1 cellular context compared by ENCODE assay signal in the genomic region with DNA sequence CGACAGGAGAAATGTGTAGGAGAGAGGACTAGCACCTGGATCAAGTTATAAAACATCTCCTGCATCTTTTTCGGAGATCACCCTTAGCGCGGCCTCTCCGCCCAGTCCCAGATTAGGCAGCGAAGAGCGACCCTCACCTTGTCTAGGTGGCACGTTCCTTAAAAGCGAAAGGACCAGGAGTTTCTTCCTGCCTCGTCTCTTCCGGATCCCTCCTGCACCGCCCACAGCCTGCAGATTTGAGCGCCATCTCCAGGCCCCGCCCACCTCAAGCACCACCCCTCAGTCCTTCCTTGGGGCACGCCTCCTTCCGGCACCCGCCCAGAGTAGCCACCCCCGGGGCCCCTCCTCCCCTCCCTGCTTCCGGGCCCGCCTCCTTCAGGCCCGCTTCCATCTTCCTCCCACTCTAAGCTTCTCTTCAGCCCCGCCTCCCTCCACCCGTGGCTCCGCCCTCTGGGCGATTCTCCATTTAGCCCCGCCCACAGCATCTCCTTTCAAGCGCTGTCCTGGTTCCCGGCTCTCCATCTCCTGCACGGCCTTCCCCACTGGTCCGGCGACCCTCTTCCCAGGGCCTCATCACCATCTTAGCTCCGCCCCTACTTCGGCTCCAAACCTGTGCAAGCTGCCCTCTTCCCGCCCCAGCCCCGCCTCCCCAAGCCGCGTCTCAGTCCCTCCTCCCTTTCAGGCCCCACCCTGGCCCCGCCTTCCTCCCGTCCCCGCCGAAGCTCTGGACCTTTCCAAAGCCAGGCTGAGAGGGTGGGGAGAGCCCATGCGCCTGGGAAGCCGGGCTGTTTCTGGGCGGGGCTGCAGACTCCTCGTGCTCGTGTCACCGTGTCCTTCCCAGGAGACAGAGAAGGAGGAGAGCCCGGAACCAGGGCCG.
TF ChIP-seq lines count a peak whose summit lies in the region.

No MANE protein-coding gene starts in this region.

TF ChIP-seq in HepG2, 621 proteins besides CTCF, POLR2A, EP300 and RAD21 (continued from another document and continues in another):
- TF ChIP-seq, protein P1, sequence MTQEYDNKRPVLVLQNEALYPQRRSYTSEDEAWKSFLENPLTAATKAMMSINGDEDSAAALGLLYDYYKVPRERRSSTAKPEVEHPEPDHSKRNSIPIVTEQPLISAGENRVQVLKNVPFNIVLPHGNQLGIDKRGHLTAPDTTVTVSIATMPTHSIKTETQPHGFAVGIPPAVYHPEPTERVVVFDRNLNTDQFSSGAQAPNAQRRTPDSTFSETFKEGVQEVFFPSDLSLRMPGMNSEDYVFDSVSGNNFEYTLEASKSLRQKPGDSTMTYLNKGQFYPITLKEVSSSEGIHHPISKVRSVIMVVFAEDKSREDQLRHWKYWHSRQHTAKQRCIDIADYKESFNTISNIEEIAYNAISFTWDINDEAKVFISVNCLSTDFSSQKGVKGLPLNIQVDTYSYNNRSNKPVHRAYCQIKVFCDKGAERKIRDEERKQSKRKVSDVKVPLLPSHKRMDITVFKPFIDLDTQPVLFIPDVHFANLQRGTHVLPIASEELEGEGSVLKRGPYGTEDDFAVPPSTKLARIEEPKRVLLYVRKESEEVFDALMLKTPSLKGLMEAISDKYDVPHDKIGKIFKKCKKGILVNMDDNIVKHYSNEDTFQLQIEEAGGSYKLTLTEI (CRISPR knock-in tag; conservative IDR thresholded peaks at IDR 0.05) = no peak
- TF ChIP-seq, protein P2, sequence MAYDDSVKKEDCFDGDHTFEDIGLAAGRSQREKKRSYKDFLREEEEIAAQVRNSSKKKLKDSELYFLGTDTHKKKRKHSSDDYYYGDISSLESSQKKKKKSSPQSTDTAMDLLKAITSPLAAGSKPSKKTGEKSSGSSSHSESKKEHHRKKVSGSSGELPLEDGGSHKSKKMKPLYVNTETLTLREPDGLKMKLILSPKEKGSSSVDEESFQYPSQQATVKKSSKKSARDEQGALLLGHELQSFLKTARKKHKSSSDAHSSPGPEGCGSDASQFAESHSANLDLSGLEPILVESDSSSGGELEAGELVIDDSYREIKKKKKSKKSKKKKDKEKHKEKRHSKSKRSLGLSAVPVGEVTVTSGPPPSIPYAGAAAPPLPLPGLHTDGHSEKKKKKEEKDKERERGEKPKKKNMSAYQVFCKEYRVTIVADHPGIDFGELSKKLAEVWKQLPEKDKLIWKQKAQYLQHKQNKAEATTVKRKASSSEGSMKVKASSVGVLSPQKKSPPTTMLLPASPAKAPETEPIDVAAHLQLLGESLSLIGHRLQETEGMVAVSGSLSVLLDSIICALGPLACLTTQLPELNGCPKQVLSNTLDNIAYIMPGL (CRISPR knock-in tag; IDR thresholded peaks at IDR 0.05; ENCODE audit: borderline replicate concordance in 1 of 2, low read depth in 1 of 2) = peak in 1 of 2 experiments; percentile 76; a peak in 2 of 4 replicates
- TF ChIP-seq, protein P3, sequence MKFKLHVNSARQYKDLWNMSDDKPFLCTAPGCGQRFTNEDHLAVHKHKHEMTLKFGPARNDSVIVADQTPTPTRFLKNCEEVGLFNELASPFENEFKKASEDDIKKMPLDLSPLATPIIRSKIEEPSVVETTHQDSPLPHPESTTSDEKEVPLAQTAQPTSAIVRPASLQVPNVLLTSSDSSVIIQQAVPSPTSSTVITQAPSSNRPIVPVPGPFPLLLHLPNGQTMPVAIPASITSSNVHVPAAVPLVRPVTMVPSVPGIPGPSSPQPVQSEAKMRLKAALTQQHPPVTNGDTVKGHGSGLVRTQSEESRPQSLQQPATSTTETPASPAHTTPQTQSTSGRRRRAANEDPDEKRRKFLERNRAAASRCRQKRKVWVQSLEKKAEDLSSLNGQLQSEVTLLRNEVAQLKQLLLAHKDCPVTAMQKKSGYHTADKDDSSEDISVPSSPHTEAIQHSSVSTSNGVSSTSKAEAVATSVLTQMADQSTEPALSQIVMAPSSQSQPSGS (CRISPR knock-in tag; IDR thresholded peaks at IDR 0.05) = peak; percentile 33; the same call in 1 of the 2 replicates
- no peak for TF ChIP-seq FOSL1 (CRISPR knock-in tag; IDR thresholded peaks at IDR 0.05; ENCODE audit: borderline replicate concordance)
- TF ChIP-seq, protein P4, sequence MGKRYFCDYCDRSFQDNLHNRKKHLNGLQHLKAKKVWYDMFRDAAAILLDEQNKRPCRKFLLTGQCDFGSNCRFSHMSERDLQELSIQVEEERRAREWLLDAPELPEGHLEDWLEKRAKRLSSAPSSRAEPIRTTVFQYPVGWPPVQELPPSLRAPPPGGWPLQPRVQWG (CRISPR knock-in tag; IDR thresholded peaks at IDR 0.05; ENCODE audit: borderline replicate concordance, low read depth) = no peak
- TF ChIP-seq GATA4 (IDR thresholded peaks at IDR 0.05; ENCODE audit: borderline replicate concordance, low read depth) = peak; percentile 75; the same call in 1 of the 2 replicates
- no peak for TF ChIP-seq SRSF4 (IDR thresholded peaks at IDR 0.05; ENCODE audit: low read depth, low read length, poor library complexity, severe bottlenecking)
- no peak; the same call in 1 of the 2 replicates for TF ChIP-seq CHD4 (IDR thresholded peaks at IDR 0.05; ENCODE audit: borderline replicate concordance, low read length)
- TF ChIP-seq GLI4 (CRISPR knock-in tag; IDR thresholded peaks at IDR 0.05; ENCODE audit: borderline replicate concordance) = peak; percentile 72
- TF ChIP-seq MBNL3 (CRISPR knock-in tag; conservative IDR thresholded peaks at IDR 0.05) = no peak
- TF ChIP-seq NFYB (CRISPR knock-in tag; IDR thresholded peaks at IDR 0.05) = no peak; the same call in none of the 2 replicates
- peak; percentile 35; the same call in 1 of the 2 replicates for TF ChIP-seq ZNF431 (CRISPR knock-in tag; IDR thresholded peaks at IDR 0.05; ENCODE audit: borderline replicate concordance, low read depth)
- peak; percentile 96; the same call in 1 of the 2 replicates for TF ChIP-seq ZNF615 (CRISPR knock-in tag; IDR thresholded peaks at IDR 0.05; ENCODE audit: borderline replicate concordance)
- TF ChIP-seq RFX1 (IDR thresholded peaks at IDR 0.05) = no peak
- TF ChIP-seq HMGA1 (CRISPR knock-in tag; conservative IDR thresholded peaks at IDR 0.05) = no peak
- TF ChIP-seq GATAD2A (CRISPR knock-in tag; IDR thresholded peaks at IDR 0.05) = peak; percentile 75
- TF ChIP-seq, protein P5, sequence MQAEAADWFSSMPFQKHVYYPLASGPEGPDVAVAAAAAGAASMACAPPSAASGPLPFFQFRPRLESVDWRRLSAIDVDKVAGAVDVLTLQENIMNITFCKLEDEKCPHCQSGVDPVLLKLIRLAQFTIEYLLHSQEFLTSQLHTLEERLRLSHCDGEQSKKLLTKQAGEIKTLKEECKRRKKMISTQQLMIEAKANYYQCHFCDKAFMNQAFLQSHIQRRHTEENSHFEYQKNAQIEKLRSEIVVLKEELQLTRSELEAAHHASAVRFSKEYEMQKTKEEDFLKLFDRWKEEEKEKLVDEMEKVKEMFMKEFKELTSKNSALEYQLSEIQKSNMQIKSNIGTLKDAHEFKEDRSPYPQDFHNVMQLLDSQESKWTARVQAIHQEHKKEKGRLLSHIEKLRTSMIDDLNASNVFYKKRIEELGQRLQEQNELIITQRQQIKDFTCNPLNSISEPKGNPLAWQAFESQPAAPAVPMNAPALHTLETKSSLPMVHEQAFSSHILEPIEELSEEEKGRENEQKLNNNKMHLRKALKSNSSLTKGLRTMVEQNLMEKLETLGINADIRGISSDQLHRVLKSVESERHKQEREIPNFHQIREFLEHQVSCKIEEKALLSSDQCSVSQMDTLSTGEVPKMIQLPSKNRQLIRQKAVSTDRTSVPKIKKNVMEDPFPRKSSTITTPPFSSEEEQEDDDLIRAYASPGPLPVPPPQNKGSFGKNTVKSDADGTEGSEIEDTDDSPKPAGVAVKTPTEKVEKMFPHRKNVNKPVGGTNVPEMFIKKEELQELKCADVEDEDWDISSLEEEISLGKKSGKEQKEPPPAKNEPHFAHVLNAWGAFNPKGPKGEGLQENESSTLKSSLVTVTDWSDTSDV (CRISPR knock-in tag; IDR thresholded peaks at IDR 0.05) = 0 out of 2 replicates have a peak, but pooled peaks have one; percentile 79
- no peak for TF ChIP-seq ZC3H4 (CRISPR knock-in tag; IDR thresholded peaks at IDR 0.05; ENCODE audit: borderline replicate concordance)
- peak; percentile 97 for TF ChIP-seq ZNF124 (CRISPR knock-in tag; IDR thresholded peaks at IDR 0.05)
- TF ChIP-seq, protein P6, sequence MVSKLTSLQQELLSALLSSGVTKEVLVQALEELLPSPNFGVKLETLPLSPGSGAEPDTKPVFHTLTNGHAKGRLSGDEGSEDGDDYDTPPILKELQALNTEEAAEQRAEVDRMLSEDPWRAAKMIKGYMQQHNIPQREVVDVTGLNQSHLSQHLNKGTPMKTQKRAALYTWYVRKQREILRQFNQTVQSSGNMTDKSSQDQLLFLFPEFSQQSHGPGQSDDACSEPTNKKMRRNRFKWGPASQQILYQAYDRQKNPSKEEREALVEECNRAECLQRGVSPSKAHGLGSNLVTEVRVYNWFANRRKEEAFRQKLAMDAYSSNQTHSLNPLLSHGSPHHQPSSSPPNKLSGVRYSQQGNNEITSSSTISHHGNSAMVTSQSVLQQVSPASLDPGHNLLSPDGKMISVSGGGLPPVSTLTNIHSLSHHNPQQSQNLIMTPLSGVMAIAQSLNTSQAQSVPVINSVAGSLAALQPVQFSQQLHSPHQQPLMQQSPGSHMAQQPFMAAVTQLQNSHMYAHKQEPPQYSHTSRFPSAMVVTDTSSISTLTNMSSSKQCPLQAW (CRISPR knock-in tag; IDR thresholded peaks at IDR 0.05) = peak; percentile 77
- peak; percentile 85 for TF ChIP-seq YY1 (IDR thresholded peaks at IDR 0.05; ENCODE audit: insufficient read depth, insufficient replicate concordance, low read depth, low read length)
- peak; percentile 90 for TF ChIP-seq ZFY (CRISPR knock-in tag; IDR thresholded peaks at IDR 0.05)
- no peak for TF ChIP-seq EHMT2 (IDR thresholded peaks at IDR 0.05; ENCODE audit: borderline replicate concordance, low read depth, low read length)
- TF ChIP-seq HNRNPH1 (optimal IDR thresholded peaks at IDR 0.05; ENCODE audit: low read depth, low read length) = no peak
- no peak for TF ChIP-seq SKI (IDR thresholded peaks at IDR 0.05; ENCODE audit: partially characterized antibody)
- no peak for TF ChIP-seq HHEX (CRISPR knock-in tag; IDR thresholded peaks at IDR 0.05)
- no peak for TF ChIP-seq CBX1 (IDR thresholded peaks at IDR 0.05; ENCODE audit: low read depth)
- no peak for TF ChIP-seq HOXA7 (CRISPR knock-in tag; IDR thresholded peaks at IDR 0.05)
- TF ChIP-seq, protein P7, sequence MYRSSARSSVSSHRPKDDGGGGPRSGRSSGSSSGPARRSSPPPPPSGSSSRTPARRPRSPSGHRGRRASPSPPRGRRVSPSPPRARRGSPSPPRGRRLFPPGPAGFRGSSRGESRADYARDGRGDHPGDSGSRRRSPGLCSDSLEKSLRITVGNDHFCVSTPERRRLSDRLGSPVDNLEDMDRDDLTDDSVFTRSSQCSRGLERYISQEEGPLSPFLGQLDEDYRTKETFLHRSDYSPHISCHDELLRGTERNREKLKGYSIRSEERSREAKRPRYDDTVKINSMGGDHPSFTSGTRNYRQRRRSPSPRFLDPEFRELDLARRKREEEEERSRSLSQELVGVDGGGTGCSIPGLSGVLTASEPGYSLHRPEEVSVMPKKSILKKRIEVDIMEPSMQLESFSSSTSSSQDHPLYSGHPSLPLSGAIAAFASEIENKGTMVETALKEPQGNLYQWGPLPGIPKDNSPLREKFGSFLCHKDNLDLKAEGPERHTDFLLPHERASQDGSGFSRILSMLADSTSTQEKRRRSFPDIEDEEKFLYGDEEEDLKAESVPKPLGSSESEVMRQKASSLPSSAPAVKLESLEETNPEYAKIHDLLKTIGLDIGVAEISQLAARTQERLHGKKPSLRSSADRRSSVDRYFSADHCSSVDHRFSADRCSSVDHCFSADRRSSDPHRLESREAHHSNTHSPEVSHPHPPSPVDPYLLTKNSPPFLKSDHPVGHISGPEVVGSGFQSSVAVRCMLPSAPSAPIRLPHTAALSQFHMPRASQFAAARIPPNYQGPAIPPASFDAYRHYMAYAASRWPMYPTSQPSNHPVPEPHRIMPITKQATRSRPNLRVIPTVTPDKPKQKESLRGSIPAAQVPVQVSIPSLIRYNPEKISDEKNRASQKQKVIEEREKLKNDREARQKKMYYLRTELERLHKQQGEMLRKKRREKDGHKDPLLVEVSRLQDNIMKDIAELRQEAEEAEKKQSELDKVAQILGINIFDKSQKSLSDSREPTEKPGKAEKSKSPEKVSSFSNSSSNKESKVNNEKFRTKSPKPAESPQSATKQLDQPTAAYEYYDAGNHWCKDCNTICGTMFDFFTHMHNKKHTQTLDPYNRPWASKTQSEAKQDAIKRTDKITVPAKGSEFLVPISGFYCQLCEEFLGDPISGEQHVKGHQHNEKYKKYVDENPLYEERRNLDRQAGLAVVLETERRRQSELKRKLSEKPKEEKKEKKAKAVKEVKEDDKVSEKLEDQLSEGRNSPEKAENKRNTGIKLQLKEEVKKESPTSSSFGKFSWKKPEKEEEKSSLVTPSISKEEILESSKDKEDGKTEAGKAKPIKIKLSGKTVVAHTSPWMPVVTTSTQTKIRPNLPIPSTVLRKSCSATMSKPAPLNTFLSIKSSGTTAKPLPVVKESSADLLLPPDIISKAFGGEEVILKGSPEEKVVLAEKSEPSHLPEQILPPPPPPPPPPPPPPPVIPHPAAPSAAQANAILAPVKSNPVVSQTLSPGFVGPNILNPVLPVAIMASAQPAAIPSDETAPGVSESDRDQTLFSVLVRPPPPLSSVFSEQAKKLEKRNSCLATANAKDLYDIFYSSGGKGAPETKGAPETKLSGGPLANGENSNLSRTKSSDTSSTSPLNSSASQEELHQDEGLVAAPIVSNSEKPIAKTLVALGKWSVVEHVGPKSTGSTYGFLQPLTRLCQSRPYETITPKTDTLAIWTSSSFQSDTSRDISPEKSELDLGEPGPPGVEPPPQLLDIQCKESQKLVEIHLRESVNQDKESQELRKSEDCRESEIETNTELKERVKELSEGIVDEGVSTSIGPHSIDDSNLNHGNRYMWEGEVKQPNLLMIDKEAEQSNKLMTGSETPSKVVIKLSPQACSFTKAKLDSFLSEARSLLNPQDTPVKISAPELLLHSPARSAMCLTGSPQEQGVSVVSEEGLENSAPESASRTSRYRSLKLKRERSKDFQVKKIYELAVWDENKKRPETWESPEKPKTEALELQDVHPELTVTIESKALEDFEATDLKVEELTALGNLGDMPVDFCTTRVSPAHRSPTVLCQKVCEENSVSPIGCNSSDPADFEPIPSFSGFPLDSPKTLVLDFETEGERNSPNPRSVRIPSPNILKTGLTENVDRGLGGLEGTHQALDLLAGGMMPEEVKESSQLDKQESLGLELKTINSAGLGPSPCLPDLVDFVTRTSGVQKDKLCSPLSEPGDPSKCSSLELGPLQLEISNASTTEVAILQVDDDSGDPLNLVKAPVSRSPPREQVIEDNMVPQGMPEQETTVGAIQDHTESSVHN (CRISPR knock-in tag; IDR thresholded peaks at IDR 0.05) = no peak
- no peak for TF ChIP-seq RARG (CRISPR knock-in tag; IDR thresholded peaks at IDR 0.05; ENCODE audit: low read depth)
- 0 out of 2 replicates have a peak, but pooled peaks have one; percentile 78 for TF ChIP-seq MYNN (CRISPR knock-in tag; IDR thresholded peaks at IDR 0.05; ENCODE audit: low read depth)
- TF ChIP-seq, protein P8, sequence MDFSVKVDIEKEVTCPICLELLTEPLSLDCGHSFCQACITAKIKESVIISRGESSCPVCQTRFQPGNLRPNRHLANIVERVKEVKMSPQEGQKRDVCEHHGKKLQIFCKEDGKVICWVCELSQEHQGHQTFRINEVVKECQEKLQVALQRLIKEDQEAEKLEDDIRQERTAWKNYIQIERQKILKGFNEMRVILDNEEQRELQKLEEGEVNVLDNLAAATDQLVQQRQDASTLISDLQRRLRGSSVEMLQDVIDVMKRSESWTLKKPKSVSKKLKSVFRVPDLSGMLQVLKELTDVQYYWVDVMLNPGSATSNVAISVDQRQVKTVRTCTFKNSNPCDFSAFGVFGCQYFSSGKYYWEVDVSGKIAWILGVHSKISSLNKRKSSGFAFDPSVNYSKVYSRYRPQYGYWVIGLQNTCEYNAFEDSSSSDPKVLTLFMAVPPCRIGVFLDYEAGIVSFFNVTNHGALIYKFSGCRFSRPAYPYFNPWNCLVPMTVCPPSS (IDR thresholded peaks at IDR 0.05) = no peak
- TF ChIP-seq NFIC (IDR thresholded peaks at IDR 0.05; ENCODE audit: low read length) = no peak
- peak; percentile 41; the same call in 1 of the 2 replicates for TF ChIP-seq MIER3 (CRISPR knock-in tag; IDR thresholded peaks at IDR 0.05; ENCODE audit: borderline replicate concordance)
